ENCODE assay signal across 8 cellular contexts in the genomic region with DNA sequence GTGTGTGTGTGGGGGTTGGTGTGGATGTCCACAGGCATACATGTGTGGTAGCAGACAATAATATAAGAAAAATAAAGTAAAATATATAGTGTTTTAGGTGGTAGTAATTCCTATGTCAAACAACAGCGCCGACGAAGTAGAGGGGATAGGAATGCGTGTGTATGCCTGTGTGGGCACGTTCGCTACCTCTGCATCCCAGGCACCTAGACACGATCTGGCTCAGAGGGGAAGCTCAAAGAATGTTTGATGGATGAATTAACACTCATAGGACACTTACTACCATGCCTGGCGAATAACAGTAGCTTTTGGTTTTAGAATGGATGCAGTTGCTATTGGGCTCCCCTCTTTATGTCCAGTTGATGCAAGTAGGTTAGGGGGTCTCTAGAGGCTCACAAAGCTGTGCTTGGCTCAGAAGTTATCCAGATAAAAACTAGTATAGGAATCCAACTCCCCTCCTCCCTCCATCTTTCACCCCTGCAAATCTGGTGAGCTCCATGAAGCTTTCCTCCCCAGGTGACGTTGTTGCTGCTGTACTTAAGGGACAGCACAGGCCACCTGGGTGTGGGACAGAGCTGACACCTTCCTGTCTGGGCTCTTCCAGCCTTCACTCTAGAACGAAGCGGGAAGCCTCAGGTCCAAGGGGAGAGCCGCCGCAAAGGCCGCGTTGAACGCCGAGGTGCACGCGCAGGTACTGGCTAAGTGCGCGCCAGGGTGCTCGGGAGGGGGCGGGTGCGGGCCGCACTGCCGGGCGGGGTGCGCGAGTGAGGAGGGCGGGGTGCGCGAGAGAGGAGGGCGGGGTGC.
DNase-seq lines count a peak whose midpoint lies in the region; ATAC-seq, FAIRE-seq and TF ChIP-seq lines count a peak whose summit lies in the region.

No MANE protein-coding gene starts in this region.

- ATAC-seq in HG03103 (IDR thresholded peaks at IDR 0.05; ENCODE audit: low read depth, unreplicated experiment) (peak; percentile 61), GM18868 (IDR thresholded peaks at IDR 0.05; ENCODE audit: unreplicated experiment) (no peak), HG03108 (IDR thresholded peaks at IDR 0.05; ENCODE audit: unreplicated experiment) (no peak)

- H3K9ac ChIP-seq in kidney (ENCODE audit: low read length in 2 of 2): peak overlapping the region in 1 of 2 donors; percentile 34

- in situ Hi-C loops in brain microvascular endothelial cell (cut with HindIII; ENCODE audit: low pct_ligation_motif_present, low sequenced_read_pairs): no loop called here

- TF ChIP-seq CTCF in brain microvascular endothelial cell (IDR thresholded peaks at IDR 0.05; ENCODE audit: low read depth, low read length, missing control alignments): no peak
- TF ChIP-seq CTCF in kidney (IDR thresholded peaks at IDR 0.05; ENCODE audit: borderline replicate concordance, extremely low read depth, insufficient read depth): no peak

- intact Hi-C loops in kidney (cut with DNase I): no loop called here

- H3K36me3 ChIP-seq in brain microvascular endothelial cell (replicated peaks) (no peaks in the 10 kb centered on the region), kidney (ENCODE audit: control insufficient read depth in 1 of 2, insufficient read depth in 2 of 2, low read length in 2 of 2) (no peaks in the 10 kb centered on the region)

- no peaks in the 10 kb centered on the region for H3K9me3 ChIP-seq in kidney (ENCODE audit: control insufficient read depth in 1 of 2, low read length in 2 of 2)

- no peak overlapping the region for H3K27ac ChIP-seq in brain microvascular endothelial cell
- H3K27ac ChIP-seq in kidney (ENCODE audit: low read depth in 2 of 2, low read length in 2 of 2): peak overlapping the region in 1 of 2 donors; percentile 15

- no peaks in the 10 kb centered on the region for H3K27me3 ChIP-seq in brain microvascular endothelial cell (replicated peaks)

- DNase-seq in CD1c-positive myeloid dendritic cell (ENCODE audit: extremely low spot score) (peak; percentile 47), T1000 (lab: John Stamatoyannopoulos, UW) (peak; percentile 7), brain microvascular endothelial cell (no peak), kidney (peak; percentile 92)
- peak; percentile 68 for DNase-seq in stimulated activated CD4-positive, alpha-beta T cell treated with anti-CD3 and anti-CD28 coated beads, Interleukin-1b, Interleukin-23, amount 100 ng/mL, for 48 hours

- H3K4me3 ChIP-seq in brain microvascular endothelial cell (ENCODE audit: low read depth, low read length) (peak overlapping the region; percentile 41), kidney (ENCODE audit: low read length in 2 of 2) (peak overlapping the region; percentile 53 to 55)

- H3K4me1 ChIP-seq in kidney (ENCODE audit: control insufficient read depth in 1 of 2, insufficient read depth in 1 of 2, low read depth in 1 of 2, low read length in 2 of 2): peaks cover 6 to 8% of the 10 kb centered on the region in 2 donors

- no peak for FAIRE-seq in kidney (lab: Jason Lieb, UNC)
